ENCODE assay signal across 19 cellular contexts in the genomic region with DNA sequence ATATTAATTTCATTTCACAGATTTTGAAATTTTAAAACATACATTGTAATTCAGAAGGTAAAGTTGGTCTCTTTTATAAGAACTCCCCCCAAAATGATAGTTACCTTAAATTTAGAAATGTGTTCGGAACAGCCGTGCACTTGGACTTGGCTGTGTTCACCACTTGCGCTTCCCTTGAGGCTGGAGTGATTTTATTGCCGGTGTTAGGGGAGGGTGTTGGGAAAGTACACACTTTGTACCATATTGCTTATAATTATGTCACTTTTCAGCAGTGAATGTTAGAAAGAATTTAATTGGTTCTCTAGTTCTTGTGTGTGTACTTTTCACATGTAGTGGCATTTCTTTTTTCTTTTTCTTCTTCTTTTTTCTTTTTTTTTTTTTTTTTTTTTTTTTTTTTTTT.
DNase-seq lines count a peak whose midpoint lies in the region; TF ChIP-seq lines count a peak whose summit lies in the region.
"Had no signal": no experiment of that assay in that cellular context is flagged by ENCODE, and none has a peak within 500 bp of the region (broad histone marks: within the 10 kb centered on the region; RNA-seq: fewer than 3 reads in every experiment).

No MANE protein-coding gene starts in this region.

- intact Hi-C loops in colonic mucosa (cut with DNase I), result no loop called here

- POLR2A ChIA-PET in HEK293 (lab: Yijun Ruan, JAX), result no interaction called here
- POLR2A ChIA-PET in HEK293T (lab: Yijun Ruan, JAX), result no interaction called here

- no peaks in the 10 kb centered on the region for H3K4me1 ChIP-seq in HEK293 (ENCODE audit: control insufficient read depth, insufficient read depth, low read length)
- H3K4me1 ChIP-seq in colonic mucosa, result no peaks in the 10 kb centered on the region
- peaks cover 0 to 3% (median 0%) of the 10 kb centered on the region in 5 donors for H3K4me1 ChIP-seq in subcutaneous abdominal adipose tissue (ENCODE audit: control insufficient read depth in 5 of 5, insufficient read depth in 5 of 5, low read length in 5 of 5)

- H3K9me3 ChIP-seq in HEK293 (ENCODE audit: control insufficient read depth, insufficient read depth, low read depth, low read length) (no peaks in the 10 kb centered on the region), colonic mucosa (no peaks in the 10 kb centered on the region), subcutaneous abdominal adipose tissue (ENCODE audit: control insufficient read depth in 5 of 5, low read length in 5 of 5) (no peaks in the 10 kb centered on the region)
- H3K9me3 ChIP-seq: BE2C had no signal

- H3K36me3 ChIP-seq in HEK293 (ENCODE audit: control insufficient read depth in 2 of 2, insufficient read depth in 1 of 2, low read length in 2 of 2) (no peaks in the 10 kb centered on the region), colonic mucosa (no peaks in the 10 kb centered on the region), subcutaneous abdominal adipose tissue (ENCODE audit: control insufficient read depth in 5 of 5, insufficient read depth in 5 of 5, low read length in 5 of 5) (no peaks in the 10 kb centered on the region)
- H3K36me3 ChIP-seq: BE2C had no signal

- DNase-seq in HEK293T (ENCODE audit: extremely low spot score) (no peak), colonic mucosa (peak; percentile 45), HK-2 (ENCODE audit: unreplicated experiment) (no peak), midbrain (lab: John Stamatoyannopoulos, UW) (no peak)
- DNase-seq: ACHN; BE2C; C1 segment of cervical spinal cord; CD4-positive, CD25-positive, alpha-beta regulatory T cell; CD8-positive, alpha-beta memory T cell; COR-L47; DMS 273 treated with DMSO at 0.1 percent for 48 hours; DMS53; DND-41; EL; H9 had no signal

- H3K27ac ChIP-seq in HEK293 (ENCODE audit: extremely low read depth, low read depth, low read length), result no peak overlapping the region
- no peak overlapping the region for H3K27ac ChIP-seq in colonic mucosa
- peak overlapping the region; percentile 18 for H3K27ac ChIP-seq in subcutaneous abdominal adipose tissue (ENCODE audit: low read depth, low read length)
- H3K27ac ChIP-seq: HL-60 had no signal

- CTCF ChIA-PET in HEK293 (lab: Yijun Ruan, JAX), result interaction anchor here (0.6 to 1.6 kb wide), 2 partner anchors 10 to 235 kb away, joined by 3 to 5 read pairs; no protein-coding TSS in a partner anchor
- CTCF ChIA-PET in HEK293T (lab: Yijun Ruan, JAX), result interaction anchor here (0.7 kb wide), 1 partner anchor 16 kb away, joined by 7 read pairs; no protein-coding TSS in a partner anchor

- H3K27me3 ChIP-seq in colonic mucosa (no peaks in the 10 kb centered on the region), subcutaneous abdominal adipose tissue (ENCODE audit: control insufficient read depth in 5 of 5, insufficient read depth in 4 of 5, low read length in 5 of 5) (no peaks in the 10 kb centered on the region)
- H3K27me3 ChIP-seq: BE2C had no signal

- TF ChIP-seq CTCF in HEK293 (tag by site-specific recombination; IDR thresholded peaks at IDR 0.05), result no peak
- no peak for TF ChIP-seq CTCF in colonic mucosa (IDR thresholded peaks at IDR 0.05)

- H3K9ac ChIP-seq in colonic mucosa (ENCODE audit: low read depth in 2 of 2, low read length in 2 of 2), result no peak overlapping the region
- no peak overlapping the region for H3K9ac ChIP-seq in subcutaneous abdominal adipose tissue (ENCODE audit: low read length in 5 of 5)

- H3K4me3 ChIP-seq in HEK293 (ENCODE audit: low read depth, low read length), result no peak overlapping the region
- no peak overlapping the region for H3K4me3 ChIP-seq in colonic mucosa
- H3K4me3 ChIP-seq in subcutaneous abdominal adipose tissue (ENCODE audit: low read depth in 1 of 5, low read length in 5 of 5), result no peak overlapping the region
- H3K4me3 ChIP-seq: GM12878 had no signal

TF ChIP-seq in HEK293, 187 proteins besides CTCF, POLR2A, EP300 and RAD21:
- no peak for TF ChIP-seq ZNF391 (tag by site-specific recombination; IDR thresholded peaks at IDR 0.05; ENCODE audit: borderline replicate concordance, low read depth)
- TF ChIP-seq ZFP41 (tag by site-specific recombination; IDR thresholded peaks at IDR 0.05; ENCODE audit: borderline replicate concordance), result no peak
- TF ChIP-seq ZNF302 (tag by site-specific recombination; IDR thresholded peaks at IDR 0.05; ENCODE audit: low read depth), result no peak
- TF ChIP-seq ZNF747 (tag by site-specific recombination; IDR thresholded peaks at IDR 0.05), result no peak
- TF ChIP-seq, protein P1, sequence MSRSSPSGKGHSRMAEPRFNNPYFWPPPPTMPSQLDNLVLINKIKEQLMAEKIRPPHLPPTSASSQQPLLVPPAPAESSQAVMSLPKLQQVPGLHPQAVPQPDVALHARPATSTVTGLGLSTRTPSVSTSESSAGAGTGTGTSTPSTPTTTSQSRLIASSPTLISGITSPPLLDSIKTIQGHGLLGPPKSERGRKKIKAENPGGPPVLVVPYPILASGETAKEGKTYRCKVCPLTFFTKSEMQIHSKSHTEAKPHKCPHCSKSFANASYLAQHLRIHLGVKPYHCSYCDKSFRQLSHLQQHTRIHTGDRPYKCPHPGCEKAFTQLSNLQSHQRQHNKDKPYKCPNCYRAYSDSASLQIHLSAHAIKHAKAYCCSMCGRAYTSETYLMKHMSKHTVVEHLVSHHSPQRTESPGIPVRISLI (tag by site-specific recombination; IDR thresholded peaks at IDR 0.05), result peak; percentile 57; the same call in 1 of the 2 replicates
- no peak for TF ChIP-seq ZBTB10 (tag by site-specific recombination; IDR thresholded peaks at IDR 0.05)

TF ChIP-seq in HEK293T, 16 proteins besides CTCF, POLR2A, EP300 and RAD21:
- TF ChIP-seq TARDBP (IDR thresholded peaks at IDR 0.05) (no peak), ZNF384 (IDR thresholded peaks at IDR 0.05) (0 out of 2 replicates have a peak, but pooled peaks have one; percentile 8)
